In the genomic region with DNA sequence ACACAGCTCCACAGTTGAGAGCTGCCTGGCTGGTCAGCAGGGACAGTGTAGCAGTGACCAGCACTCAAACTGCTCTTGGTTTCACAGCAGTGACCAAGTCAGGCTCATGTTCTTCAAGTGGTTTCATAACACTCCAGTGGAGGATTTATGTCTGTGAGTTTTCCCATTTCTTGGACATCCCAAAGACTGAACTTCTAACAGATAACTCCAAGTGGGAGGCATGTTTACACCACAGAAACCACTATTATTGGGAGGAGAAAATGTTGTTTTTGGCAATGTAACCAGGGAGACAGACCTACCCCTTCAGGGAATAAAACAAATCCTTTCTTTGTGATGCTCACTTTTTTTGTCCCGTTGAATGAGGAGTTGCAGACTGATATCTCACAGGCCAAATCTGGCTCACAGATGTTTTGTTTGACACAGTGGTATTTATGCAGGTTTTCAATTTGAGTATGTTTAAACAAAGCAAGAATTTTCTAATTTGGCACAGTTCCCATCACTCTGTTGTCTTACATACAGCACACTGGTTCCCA, we compare ENCODE assay signal across 16 cellular contexts.
DNase-seq lines count a peak whose midpoint lies in the region; ATAC-seq and TF ChIP-seq lines count a peak whose summit lies in the region.
"Had no signal": no experiment of that assay in that cellular context is flagged by ENCODE, and none has a peak within 500 bp of the region (broad histone marks: within the 10 kb centered on the region; RNA-seq: fewer than 3 reads in every experiment).

No MANE protein-coding gene starts in this region.

- H3K27me3 ChIP-seq in AG04450 (ENCODE audit: control insufficient read depth, insufficient read depth, low read length) (peaks cover 2% of the 10 kb centered on the region), SJSA1 (replicated peaks) (no peaks in the 10 kb centered on the region; the same call in 1 of the 2 replicates)

- ATAC-seq in HG03097 (IDR thresholded peaks at IDR 0.05; ENCODE audit: low FRiP score, unreplicated experiment) (no peak), HG02938 (IDR thresholded peaks at IDR 0.05; ENCODE audit: unreplicated experiment) (no peak), HG03521 (IDR thresholded peaks at IDR 0.05; ENCODE audit: unreplicated experiment) (no peak)
- ATAC-seq: natural killer cell treated with Interleukin-12 subunit alpha and Interleukin-12 subunit beta and Interleukin-15 and Interleukin-18, amount 100 ng/mL, for 72 hours had no signal

- 0 out of 2 replicates have a peak, but pooled peaks cover 9% of the 10 kb centered on the region for H3K4me1 ChIP-seq in SJSA1 (replicated peaks)

- no peaks in the 10 kb centered on the region for H3K36me3 ChIP-seq in SJSA1
- H3K36me3 ChIP-seq: WERI-Rb-1 had no signal

- H3K27ac ChIP-seq in AG04450 (ENCODE audit: low read depth, low read length) (no peak overlapping the region), SJSA1 (no peak overlapping the region)
- H3K27ac ChIP-seq: WERI-Rb-1 had no signal

- H3K9me3 ChIP-seq in AG04450 (ENCODE audit: control insufficient read depth, insufficient read depth, low read length) (no peaks in the 10 kb centered on the region), SJSA1 (replicated peaks) (no peaks in the 10 kb centered on the region)

- no peak for TF ChIP-seq CTCF in AG04450 (IDR thresholded peaks at IDR 0.05; ENCODE audit: low read depth, low read length)
- no peak for TF ChIP-seq CTCF in GM12865 (IDR thresholded peaks at IDR 0.05; ENCODE audit: insufficient read depth, low read depth, low read length, missing control alignments)

- H3K4me3 ChIP-seq in AG04450 (ENCODE audit: low read depth, low read length) (no peak overlapping the region), GM12865 (ENCODE audit: low read depth, low read length) (no peak overlapping the region), SJSA1 (no peak overlapping the region)

- DNase-seq in AG04450 (ENCODE audit: low read depth, low spot score) (peak; percentile 33), GM12865 (ENCODE audit: low read depth) (peak; percentile 47), SJSA1 (ENCODE audit: low read depth in 1 of 2, low spot score in 2 of 2) (peak; percentile 42 to 84), foreskin melanocyte (peak; percentile 66), NCI-H526 (lab: John Stamatoyannopoulos, UW) (no peak)
- DNase-seq: C1 segment of cervical spinal cord; H9; KG1; NCI-H2107; SHP77; stimulated activated CD8-positive, alpha-beta memory T cell treated with anti-CD3 and anti-CD28 coated beads, Interleukin-4, amount 100 ng/mL, for 48 hours; WERI-Rb-1 had no signal

- POLR2A ChIA-PET in AG04450 (lab: Yijun Ruan, JAX), result no interaction called here

- CTCF ChIA-PET in AG04450 (lab: Charles Lee), result no interaction called here

Comparison
In these comparisons a context has a peak if more than half of its experiments do, and no peak if none do; other contexts are left out.
1. DNase-seq: peak in AG04450 (single experiment), GM12865 (single experiment), SJSA1 (2 of 2) and foreskin melanocyte (single experiment); none in NCI-H526 (0 of 2).